8 cellular contexts compared by ENCODE assay signal in the genomic region with DNA sequence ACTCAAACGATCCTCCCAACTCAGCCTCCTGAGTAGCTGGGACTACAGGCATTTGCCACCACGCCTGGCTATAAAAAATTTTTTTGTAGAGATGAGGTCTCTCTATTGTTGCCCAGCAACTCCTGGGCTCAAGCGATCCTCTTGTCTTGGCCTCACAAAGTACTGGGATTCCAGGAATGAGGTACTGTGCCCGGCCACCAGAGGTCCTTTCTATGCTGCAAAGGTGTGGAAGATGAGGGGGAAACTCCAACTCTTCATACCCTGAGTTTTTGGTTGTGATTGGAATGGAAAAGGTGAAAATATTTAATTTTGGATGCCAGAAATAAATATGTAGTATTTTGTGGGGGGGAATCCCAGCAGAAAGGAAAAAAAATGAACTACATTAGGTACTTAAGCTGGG. TPM values are rescaled to one million over a fixed set of nuclear protein-coding genes. Genes with fewer than 3 reads are reported as not detected.
DNase-seq lines count a peak whose midpoint lies in the region; ATAC-seq and TF ChIP-seq lines count a peak whose summit lies in the region.

No MANE protein-coding gene starts in this region.

- H3K4me3 ChIP-seq in adrenal gland, result no peak overlapping the region
- H3K4me3 ChIP-seq in left lung, result no peak overlapping the region

- H3K27me3 ChIP-seq in adrenal gland (no peaks in the 10 kb centered on the region), left lung (no peaks in the 10 kb centered on the region)

- TF ChIP-seq CTCF in adrenal gland (IDR thresholded peaks at IDR 0.05) (peak; percentile 17 to 57 (median 36)), left lung (IDR thresholded peaks at IDR 0.05) (peak; percentile 40 to 49)

- H3K9me3 ChIP-seq in adrenal gland (replicated peaks in 1 of 3) (no peaks in the 10 kb centered on the region), left lung (no peaks in the 10 kb centered on the region)

- DNase-seq in Daoy (ENCODE audit: low read depth), result peak; percentile 54
- peak; percentile 36 for DNase-seq in HT1080 (ENCODE audit: low read depth)
- peak in 4 of 7 donors; percentile 34 to 65 (median 44) for DNase-seq in adrenal gland
- DNase-seq in left lung, result no peak
- no peak for DNase-seq in NK-92 treated with Interleukin-12 subunit alpha and Interleukin-12 subunit beta, amount 100 ng/mL, for 24 hours (lab: John Stamatoyannopoulos, UW)
- no peak for DNase-seq in hippocampal formation (lab: John Stamatoyannopoulos, UW)
- DNase-seq in NCI-H1436 treated with DMSO at 0.1 percent for 48 hours (lab: John Stamatoyannopoulos, UW), result no peak
- no peak for DNase-seq in NCI-H524 treated with DMSO at 0.1 percent for 48 hours (lab: John Stamatoyannopoulos, UW)

- ATAC-seq in left lung, result peak; percentile 63

- H3K36me3 ChIP-seq in adrenal gland (replicated peaks in 1 of 2), result no peaks in the 10 kb centered on the region
- H3K36me3 ChIP-seq in left lung, result no peaks in the 10 kb centered on the region

- intact Hi-C loops in adrenal gland (cut with DNase I) (no loop called here), left lung (cut with DNase I) (no loop called here)

- H3K27ac ChIP-seq in adrenal gland (no peak overlapping the region), left lung (no peak overlapping the region)

- no peak for TF ChIP-seq POLR2A in adrenal gland (IDR thresholded peaks at IDR 0.05)

- peaks cover 0 to 13% of the 10 kb centered on the region in 2 donors for H3K4me1 ChIP-seq in adrenal gland (replicated peaks in 1 of 2)
- H3K4me1 ChIP-seq in left lung, result peaks cover 3 to 33% of the 10 kb centered on the region in 2 donors

- WGBS in adrenal gland, 4 donors, result 87 to 97% (median 89%) methylated on average over 4 of the region's 4 CpGs

RNA-seq across cellular contexts. Expression of a gene that starts 36.0 kb away (rescaled TPM):
- total RNA-seq in Daoy (2014; rRNA removed; shearing (Covaris generic)), result 175 and 232 TPM in 2 replicates
- 192 and 248 TPM in 2 replicates for total RNA-seq in HT1080 (2014; rRNA removed; shearing (Covaris generic))
- polyA plus RNA-seq in HT1080 (2015; cell fraction: cytosol; rRNA removed), result 422 and 471 TPM in 2 replicates
- polyA plus RNA-seq in HT1080 (2015; cell fraction: nucleus; rRNA removed), result 111 and 126 TPM in 2 replicates
- total RNA-seq in adrenal gland (1,000 to 10,000 TPM in 1 of 8 donors, 100 to 1,000 TPM in 7; 211 to 1,020 (median 554) TPM), left lung (100 to 1,000 TPM in 1 of 2 donors, 10 to 100 TPM in 1; 75.2 to 110 TPM)
- polyA plus RNA-seq in adrenal gland, result 100 to 1,000 TPM; 253 to 508 (median 491) TPM

Comparison
In these comparisons a context has a peak if more than half of its experiments do, and no peak if none do; other contexts are left out.
1. DNase-seq: peak in Daoy (single experiment), HT1080 (single experiment) and adrenal gland (4 of 7); none in left lung (0 of 2), NK-92 treated with Interleukin-12 subunit alpha and Interleukin-12 subunit beta, amount 100 ng/mL, for 24 hours (single experiment), hippocampal formation (0 of 2), NCI-H1436 treated with DMSO at 0.1 percent for 48 hours (single experiment) and NCI-H524 treated with DMSO at 0.1 percent for 48 hours (single experiment).